8 cellular contexts compared by ENCODE assay signal in the genomic region with DNA sequence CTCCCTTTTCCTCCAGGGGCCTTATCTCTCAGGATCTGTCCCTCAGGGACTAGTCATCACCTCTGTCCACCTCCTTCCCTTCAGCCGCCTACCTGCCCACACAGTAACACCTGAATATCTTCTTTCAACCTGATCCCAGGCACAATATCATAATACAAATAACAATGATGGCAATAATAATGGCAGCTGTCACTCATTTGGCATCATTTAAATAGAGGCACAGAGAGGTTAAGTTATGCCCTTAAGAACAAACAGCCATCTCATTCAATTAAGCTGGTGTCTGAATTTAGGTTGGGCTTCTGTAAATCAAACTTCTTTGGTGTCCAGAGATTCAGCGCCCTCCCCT. TPM values are rescaled to one million over a fixed set of nuclear protein-coding genes. Genes with fewer than 3 reads are reported as not detected.
DNase-seq lines count a peak whose midpoint lies in the region; ATAC-seq, FAIRE-seq and TF ChIP-seq lines count a peak whose summit lies in the region.

No MANE protein-coding gene starts in this region.

- ATAC-seq in GM12878 (peak; percentile 6; the same call in 1 of the 3 replicates), GM19023 (IDR thresholded peaks at IDR 0.05; ENCODE audit: unreplicated experiment) (no peak)

- H3K4me2 ChIP-seq in GM12878 (ENCODE audit: control insufficient read depth, insufficient read depth) = peak overlapping the region; percentile 58; the same call in 1 of the 2 replicates

- CTCF ChIA-PET in activated naive CD4-positive, alpha-beta T cell treated with anti-CD3 and anti-CD28 coated beads, Interleukin-2, amount 10 ng/mL, durations not matched to agents 7 days and 5 days (lab: Charles Lee) = interaction anchor here (0.8 to 6.7 kb wide), 37 partner anchors 8 to 330 kb away, joined by 3 to 97 read pairs (median 5); partner anchors contain the start of genes AHDC1, IFI6, WASF2 and WDTC1
- CTCF ChIA-PET in GM12878 (lab: Yijun Ruan, JAX) = interaction anchor here (0.5 to 6.7 kb wide), 61 partner anchors 9 to 939 kb away, joined by 3 to 132 read pairs (median 4); partner anchors contain the start of genes AHDC1, IFI6, STX12 and SYTL1

- peaks cover 4% of the 10 kb centered on the region for H3K36me3 Mint-ChIP-seq in activated naive CD4-positive, alpha-beta T cell treated with anti-CD3 and anti-CD28 coated beads, Interleukin-2, amount 10 ng/mL, durations not matched to agents 7 days and 5 days

- H3K4me3 ChIP-seq in GM12878 (no peak overlapping the region), mucosa of rectum (ENCODE audit: low read length in 2 of 2) (no peak overlapping the region), tibial nerve (peak overlapping the region in 1 of 4 donors; percentile 7)

- SMC1A ChIA-PET in GM12878 (lab: Charles Lee; ENCODE audit: uncharacterized antibody, unreplicated experiment) = interaction anchor here (0.5 to 5.8 kb wide), 28 partner anchors 13 to 278 kb away, joined by 3 to 70 read pairs (median 4); partner anchors contain the start of gene AHDC1

- no TSS peak for BruUV-seq in GM12878 (replicated peaks; lab: Mats Ljungman, UMichigan)

- H3K9ac ChIP-seq in GM12878 (ENCODE audit: control insufficient read depth, insufficient read depth, low read length) (no peak overlapping the region), mucosa of rectum (ENCODE audit: low read depth in 1 of 2, low read length in 2 of 2) (peak overlapping the region in 1 of 2 donors; percentile 23)

- H2AFZ ChIP-seq in GM12878 (ENCODE audit: control insufficient read depth, low read depth, low read length) = peak overlapping the region; percentile 21; the same call in 1 of the 2 replicates

- TF ChIP-seq EP300 in GM12878 (IDR thresholded peaks at IDR 0.05; ENCODE audit: borderline replicate concordance in 1 of 2, control insufficient read depth in 1 of 2, low read depth in 2 of 2, low read length in 2 of 2) (no peak), tibial nerve (IDR thresholded peaks at IDR 0.05) (no peak)

- RAD21 ChIA-PET in GM12878 (lab: Charles Lee; ENCODE audit: unreplicated experiment) = interaction anchor here (0.7 to 6.8 kb wide), 29 partner anchors 9 to 217 kb away, joined by 3 to 181 read pairs (median 4); partner anchors contain the start of genes AHDC1, FAM76A and WASF2

- intact Hi-C loops in GM12878 (cut with micrococcal nuclease; ENCODE audit: unreplicated experiment) = loop anchor here (2.0 kb wide), 2 partner anchors 50 to 106 kb away; no protein-coding TSS in a partner anchor

- no peaks in the 10 kb centered on the region for H3K27me3 Mint-ChIP-seq in activated naive CD4-positive, alpha-beta T cell treated with anti-CD3 and anti-CD28 coated beads, Interleukin-2, amount 10 ng/mL, durations not matched to agents 7 days and 5 days

- peaks cover 0 to 7% of the 10 kb centered on the region in 2 experiments; a peak in 2 of 4 replicates for H3K36me3 ChIP-seq in GM12878 (ENCODE audit: control insufficient read depth in 2 of 2, insufficient read depth in 2 of 2, low read length in 1 of 2)
- H3K36me3 ChIP-seq in mucosa of rectum (ENCODE audit: control insufficient read depth in 2 of 2, insufficient read depth in 2 of 2, low read length in 2 of 2) = peaks cover 0 to 4% of the 10 kb centered on the region in 2 donors
- peaks cover 0 to 26% (median 0%) of the 10 kb centered on the region in 3 donors for H3K36me3 ChIP-seq in tibial nerve

- peak overlapping the region; percentile 84 for H3K27ac Mint-ChIP-seq in activated naive CD4-positive, alpha-beta T cell treated with anti-CD3 and anti-CD28 coated beads, Interleukin-2, amount 10 ng/mL, durations not matched to agents 7 days and 5 days

- in situ Hi-C loops in GM12878 (cut with MboI) = loop anchor here (5.0 kb wide), 1 partner anchor 106 kb away; no protein-coding TSS in a partner anchor

- H3K4me3 Mint-ChIP-seq in activated naive CD4-positive, alpha-beta T cell treated with anti-CD3 and anti-CD28 coated beads, Interleukin-2, amount 10 ng/mL, durations not matched to agents 7 days and 5 days = peak overlapping the region; percentile 48

- 26% methylated on average over 2 of the region's 2 CpGs for WGBS in GM12878 (ENCODE audit: insufficient coverage, insufficient replicate concordance, low lambda C conversion rate, missing lambda C conversion rate)
- 52 to 61% methylated on average over 2 of the region's 2 CpGs for WGBS in tibial nerve, 2 donors

- DNase-seq in activated naive CD4-positive, alpha-beta T cell treated with anti-CD3 and anti-CD28 coated beads, Interleukin-2, amount 10 ng/mL, durations not matched to agents 7 days and 5 days = no peak
- DNase-seq in activated naive CD4-positive, alpha-beta T cell treated with Interleukin-2 at 50 U/mL for 16 hours = no peak
- DNase-seq in GM12878 (ENCODE audit: low read depth, low spot score) (no peak), tibial nerve (ENCODE audit: low spot score in 2 of 2) (no peak), 8988T (no peak), amniotic stem cell (lab: John Stamatoyannopoulos, UW) (no peak)

- TF ChIP-seq POLR2A in GM12878 (IDR thresholded peaks at IDR 0.05; ENCODE audit: low read depth, low read length) (no peak), tibial nerve (IDR thresholded peaks at IDR 0.05) (no peak)

- H3K9me3 ChIP-seq in GM12878 (replicated peaks; ENCODE audit: control insufficient read depth, insufficient read depth, low read length) (no peaks in the 10 kb centered on the region), mucosa of rectum (ENCODE audit: control insufficient read depth in 2 of 2, low read length in 2 of 2) (no peaks in the 10 kb centered on the region), tibial nerve (no peaks in the 10 kb centered on the region)

- H3K4me1 ChIP-seq in GM12878 (ENCODE audit: control insufficient read depth, insufficient read depth, low read length) (peaks cover 16% of the 10 kb centered on the region), mucosa of rectum (ENCODE audit: control insufficient read depth in 2 of 2, insufficient read depth in 2 of 2, low read length in 2 of 2) (peaks cover 30 to 32% of the 10 kb centered on the region in 2 donors), tibial nerve (peaks cover 5 to 73% (median 50%) of the 10 kb centered on the region in 4 donors)

- no peak for FAIRE-seq in GM12878 (lab: Jason Lieb, UNC)

- peak overlapping the region; percentile 18; the same call in 1 of the 2 replicates for H3K27ac ChIP-seq in GM12878 (ENCODE audit: control insufficient read depth, insufficient read depth)
- H3K27ac ChIP-seq in mucosa of rectum (ENCODE audit: low read depth in 2 of 2, low read length in 2 of 2) = peak overlapping the region; percentile 93 to 99
- H3K27ac ChIP-seq in tibial nerve = peak overlapping the region; percentile 78 to 95 (median 88)

- TF ChIP-seq CTCF in GM12878 (IDR thresholded peaks at IDR 0.05 in 2 of 3, conservative IDR thresholded peaks at IDR 0.05 in 1 of 3; ENCODE audit: control insufficient read depth in 2 of 3, extremely low read depth in 1 of 3, insufficient read depth in 1 of 3, low read depth in 3 of 3, low read length in 3 of 3) (no peak), tibial nerve (IDR thresholded peaks at IDR 0.05) (no peak)

- H3K4me1 Mint-ChIP-seq in activated naive CD4-positive, alpha-beta T cell treated with anti-CD3 and anti-CD28 coated beads, Interleukin-2, amount 10 ng/mL, durations not matched to agents 7 days and 5 days = peaks cover 35% of the 10 kb centered on the region

- no peaks in the 10 kb centered on the region for H4K20me1 ChIP-seq in GM12878 (ENCODE audit: control insufficient read depth, insufficient read depth)

- no peaks in the 10 kb centered on the region for H3K27me3 ChIP-seq in GM12878 (replicated peaks in 1 of 2; ENCODE audit: control insufficient read depth in 2 of 2, insufficient read depth in 2 of 2, low read length in 1 of 2)
- no peaks in the 10 kb centered on the region for H3K27me3 ChIP-seq in mucosa of rectum (ENCODE audit: control insufficient read depth in 2 of 2, insufficient read depth in 2 of 2, low read length in 2 of 2)
- no peaks in the 10 kb centered on the region for H3K27me3 ChIP-seq in tibial nerve

- POLR2A ChIA-PET in GM12878 (lab: Charles Lee) = interaction anchor here (0.6 to 1.7 kb wide), 8 partner anchors 9 to 274 kb away, joined by 3 to 6 read pairs (median 4); partner anchors contain the start of genes AHDC1 and PPP1R8

- TF ChIP-seq RAD21 in GM12878 (IDR thresholded peaks at IDR 0.05; ENCODE audit: insufficient read depth, low read depth, low read length) = no peak

- H3K9me3 Mint-ChIP-seq in activated naive CD4-positive, alpha-beta T cell treated with anti-CD3 and anti-CD28 coated beads, Interleukin-2, amount 10 ng/mL, durations not matched to agents 7 days and 5 days = no peaks in the 10 kb centered on the region

- no peaks in the 10 kb centered on the region; the same call in 1 of the 2 replicates for H3K79me2 ChIP-seq in GM12878 (ENCODE audit: control insufficient read depth, insufficient read depth, low read length)

TF ChIP-seq in GM12878, 131 proteins besides CTCF, POLR2A, EP300 and RAD21 (continues in another document):
- TF ChIP-seq NFXL1 (IDR thresholded peaks at IDR 0.05; ENCODE audit: borderline replicate concordance) (0 out of 2 replicates have a peak, but pooled peaks have one; percentile 44), SMAD1 (IDR thresholded peaks at IDR 0.05; ENCODE audit: low read depth, partially characterized antibody) (no peak)

RNA-seq across cellular contexts. Expression of gene AHDC1, which starts 47.5 kb away (rescaled TPM):
- total RNA-seq in GM12878 (2013; cell fraction: nucleolus; rRNA removed) = 19.7 and 22.3 TPM in 2 replicates
- total RNA-seq in GM12878 (2014; rRNA removed) (1.1 and 2.0 TPM in 2 replicates), GM12878 (2014; rRNA removed; fragmentation: Illumina TruSeq; extraction: Trizol) (0.85 and 1.1 TPM in 2 replicates), GM12878 (2021) (10.6 and 13.0 TPM in 2 replicates), tibial nerve (10 to 100 TPM; 26.4 to 39.9 (median 34.6) TPM)
- polyA plus RNA-seq in GM12878 (2011; ENCODE audit: low read depth) = 2.3 TPM
- polyA plus RNA-seq in GM12878 (2011; rRNA removed) (1.1 and 1.2 TPM in 2 replicates), GM12878 (2014; fragmentation: Illumina TruSeq; extraction: Trizol) (1.3 and 1.9 TPM in 2 replicates), GM12878 (2014; fragmentation: Nextera tagmentation; extraction: Ambion mirVana) (under 1 TPM; 0.21 to 0.26 TPM), GM12878 (2014; rRNA removed) (5.3 and 7.4 TPM in 2 replicates), GM12878 (2016; fragmentation: Nextera tagmentation; extraction: Ambion mirVana) (1 to 10 TPM; 1.4 to 2.0 TPM)
- polyA plus RNA-seq in GM12878 (2011; cell fraction: cytosol; rRNA removed) = 1.3 and 1.6 TPM in 2 replicates
- polyA plus RNA-seq in GM12878 (2011; cell fraction: nucleus; rRNA removed) = 7.1 and 10.9 TPM in 2 replicates
- 4.1 and 6.0 TPM in 2 replicates for polyA plus RNA-seq in GM12878 (2012)
- polyA minus RNA-seq in GM12878 (2011; rRNA and poly(A)+ RNA removed) = 2.3 and 2.4 TPM in 2 replicates
- 2.8 and 4.8 TPM in 2 replicates for polyA minus RNA-seq in GM12878 (2011; cell fraction: cytosol; rRNA and poly(A)+ RNA removed)
- polyA minus RNA-seq in GM12878 (2011; cell fraction: nucleus; rRNA and poly(A)+ RNA removed) = 3.5 and 4.5 TPM in 2 replicates

Comparison
In these comparisons a context has a peak if more than half of its experiments do, and no peak if none do; other contexts are left out.
1. H3K27ac ChIP-seq: peak in every context shown above with its lines; median percentile 96 in mucosa of rectum; 88 in tibial nerve; 18 in GM12878.